ENCODE assay signal across 1 cellular context in the genomic region with DNA sequence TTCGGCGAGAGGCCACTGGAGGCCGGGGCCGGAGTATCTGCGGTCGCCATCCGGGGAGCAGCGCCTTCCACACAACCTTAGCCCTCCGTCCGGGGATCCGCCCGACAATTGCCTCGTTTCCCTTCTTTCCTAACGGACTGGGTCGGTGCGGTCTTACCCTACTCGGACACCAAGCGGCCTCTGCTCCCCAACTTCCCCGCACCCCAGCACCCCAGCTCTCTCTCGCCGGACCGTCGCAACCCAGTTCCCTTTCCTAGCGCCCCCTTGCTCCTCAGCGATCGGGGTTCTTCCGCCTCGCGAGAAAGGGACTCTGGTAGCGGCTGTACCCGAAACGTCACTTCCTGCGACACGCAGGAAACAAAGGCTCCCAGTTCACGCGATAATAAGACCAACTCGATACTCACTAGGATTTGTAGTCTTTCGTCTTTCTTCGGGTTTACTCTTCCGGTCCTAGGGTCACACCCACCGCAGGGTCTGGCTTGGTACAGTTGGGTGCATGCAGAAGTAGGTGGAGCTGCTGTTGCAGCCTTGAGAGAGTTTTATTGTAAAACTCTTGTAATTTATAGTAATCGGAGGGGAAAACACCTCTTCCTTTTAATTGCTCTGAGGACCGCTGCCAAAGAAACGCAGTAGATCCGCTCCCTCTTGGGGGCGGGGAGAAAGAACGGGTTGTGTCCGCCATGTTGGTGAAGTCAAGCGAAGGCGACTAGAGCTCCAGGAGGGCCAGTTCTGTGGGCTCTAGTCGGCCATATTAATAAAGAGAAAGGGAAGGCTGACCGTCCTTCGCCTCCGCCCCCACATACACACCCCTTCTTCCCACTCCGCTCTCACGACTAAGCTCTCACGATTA.
TF ChIP-seq lines count a peak whose summit lies in the region.

A gene (plus strand): TSS at position 741 of the 850 bp plus-strand sequence. CDS start 209 bp downstream, outside the sequence.
A gene with protein sequence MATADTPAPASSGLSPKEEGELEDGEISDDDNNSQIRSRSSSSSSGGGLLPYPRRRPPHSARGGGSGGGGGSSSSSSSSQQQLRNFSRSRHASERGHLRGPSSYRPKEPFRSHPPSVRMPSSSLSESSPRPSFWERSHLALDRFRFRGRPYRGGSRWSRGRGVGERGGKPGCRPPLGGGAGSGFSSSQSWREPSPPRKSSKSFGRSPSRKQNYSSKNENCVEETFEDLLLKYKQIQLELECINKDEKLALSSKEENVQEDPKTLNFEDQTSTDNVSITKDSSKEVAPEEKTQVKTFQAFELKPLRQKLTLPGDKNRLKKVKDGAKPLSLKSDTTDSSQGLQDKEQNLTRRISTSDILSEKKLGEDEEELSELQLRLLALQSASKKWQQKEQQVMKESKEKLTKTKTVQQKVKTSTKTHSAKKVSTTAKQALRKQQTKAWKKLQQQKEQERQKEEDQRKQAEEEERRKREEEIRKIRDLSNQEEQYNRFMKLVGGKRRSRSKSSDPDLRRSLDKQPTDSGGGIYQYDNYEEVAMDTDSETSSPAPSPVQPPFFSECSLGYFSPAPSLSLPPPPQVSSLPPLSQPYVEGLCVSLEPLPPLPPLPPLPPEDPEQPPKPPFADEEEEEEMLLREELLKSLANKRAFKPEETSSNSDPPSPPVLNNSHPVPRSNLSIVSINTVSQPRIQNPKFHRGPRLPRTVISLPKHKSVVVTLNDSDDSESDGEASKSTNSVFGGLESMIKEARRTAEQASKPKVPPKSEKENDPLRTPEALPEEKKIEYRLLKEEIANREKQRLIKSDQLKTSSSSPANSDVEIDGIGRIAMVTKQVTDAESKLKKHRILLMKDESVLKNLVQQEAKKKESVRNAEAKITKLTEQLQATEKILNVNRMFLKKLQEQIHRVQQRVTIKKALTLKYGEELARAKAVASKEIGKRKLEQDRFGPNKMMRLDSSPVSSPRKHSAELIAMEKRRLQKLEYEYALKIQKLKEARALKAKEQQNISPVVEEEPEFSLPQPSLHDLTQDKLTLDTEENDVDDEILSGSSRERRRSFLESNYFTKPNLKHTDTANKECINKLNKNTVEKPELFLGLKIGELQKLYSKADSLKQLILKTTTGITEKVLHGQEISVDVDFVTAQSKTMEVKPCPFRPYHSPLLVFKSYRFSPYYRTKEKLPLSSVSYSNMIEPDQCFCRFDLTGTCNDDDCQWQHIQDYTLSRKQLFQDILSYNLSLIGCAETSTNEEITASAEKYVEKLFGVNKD (N-terminal part only) (minus strand): TSS at position 288 of the 850 bp plus-strand sequence. CDS start 238 bp downstream, at position 50.

TF ChIP-seq in HepG2, 621 proteins besides CTCF, POLR2A, EP300 and RAD21 (continued from another document and continues in another):
- TF ChIP-seq, protein P1, sequence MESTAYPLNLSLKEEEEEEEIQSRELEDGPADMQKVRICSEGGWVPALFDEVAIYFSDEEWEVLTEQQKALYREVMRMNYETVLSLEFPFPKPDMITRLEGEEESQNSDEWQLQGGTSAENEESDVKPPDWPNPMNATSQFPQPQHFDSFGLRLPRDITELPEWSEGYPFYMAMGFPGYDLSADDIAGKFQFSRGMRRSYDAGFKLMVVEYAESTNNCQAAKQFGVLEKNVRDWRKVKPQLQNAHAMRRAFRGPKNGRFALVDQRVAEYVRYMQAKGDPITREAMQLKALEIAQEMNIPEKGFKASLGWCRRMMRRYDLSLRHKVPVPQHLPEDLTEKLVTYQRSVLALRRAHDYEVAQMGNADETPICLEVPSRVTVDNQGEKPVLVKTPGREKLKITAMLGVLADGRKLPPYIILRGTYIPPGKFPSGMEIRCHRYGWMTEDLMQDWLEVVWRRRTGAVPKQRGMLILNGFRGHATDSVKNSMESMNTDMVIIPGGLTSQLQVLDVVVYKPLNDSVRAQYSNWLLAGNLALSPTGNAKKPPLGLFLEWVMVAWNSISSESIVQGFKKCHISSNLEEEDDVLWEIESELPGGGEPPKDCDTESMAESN (CRISPR knock-in tag; conservative IDR thresholded peaks at IDR 0.05) = no peak; the same call in 1 of the 2 replicates
- TF ChIP-seq SOX5 (CRISPR knock-in tag; IDR thresholded peaks at IDR 0.05; ENCODE audit: borderline replicate concordance) = peak; percentile 59
- 0 out of 2 replicates have a peak, but pooled peaks have one; percentile 68 for TF ChIP-seq NCOA1 (CRISPR knock-in tag; IDR thresholded peaks at IDR 0.05)
- TF ChIP-seq ZMAT3 (CRISPR knock-in tag; conservative IDR thresholded peaks at IDR 0.05) = no peak
- peak; percentile 95 for TF ChIP-seq ATF1 (CRISPR knock-in tag; IDR thresholded peaks at IDR 0.05)
- TF ChIP-seq ZC3H4 (CRISPR knock-in tag; IDR thresholded peaks at IDR 0.05; ENCODE audit: borderline replicate concordance) = no peak; the same call in 1 of the 2 replicates
- TF ChIP-seq, protein P2, sequence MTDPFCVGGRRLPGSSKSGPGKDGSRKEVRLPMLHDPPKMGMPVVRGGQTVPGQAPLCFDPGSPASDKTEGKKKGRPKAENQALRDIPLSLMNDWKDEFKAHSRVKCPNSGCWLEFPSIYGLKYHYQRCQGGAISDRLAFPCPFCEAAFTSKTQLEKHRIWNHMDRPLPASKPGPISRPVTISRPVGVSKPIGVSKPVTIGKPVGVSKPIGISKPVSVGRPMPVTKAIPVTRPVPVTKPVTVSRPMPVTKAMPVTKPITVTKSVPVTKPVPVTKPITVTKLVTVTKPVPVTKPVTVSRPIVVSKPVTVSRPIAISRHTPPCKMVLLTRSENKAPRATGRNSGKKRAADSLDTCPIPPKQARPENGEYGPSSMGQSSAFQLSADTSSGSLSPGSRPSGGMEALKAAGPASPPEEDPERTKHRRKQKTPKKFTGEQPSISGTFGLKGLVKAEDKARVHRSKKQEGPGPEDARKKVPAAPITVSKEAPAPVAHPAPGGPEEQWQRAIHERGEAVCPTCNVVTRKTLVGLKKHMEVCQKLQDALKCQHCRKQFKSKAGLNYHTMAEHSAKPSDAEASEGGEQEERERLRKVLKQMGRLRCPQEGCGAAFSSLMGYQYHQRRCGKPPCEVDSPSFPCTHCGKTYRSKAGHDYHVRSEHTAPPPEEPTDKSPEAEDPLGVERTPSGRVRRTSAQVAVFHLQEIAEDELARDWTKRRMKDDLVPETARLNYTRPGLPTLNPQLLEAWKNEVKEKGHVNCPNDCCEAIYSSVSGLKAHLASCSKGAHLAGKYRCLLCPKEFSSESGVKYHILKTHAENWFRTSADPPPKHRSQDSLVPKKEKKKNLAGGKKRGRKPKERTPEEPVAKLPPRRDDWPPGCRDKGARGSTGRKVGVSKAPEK (CRISPR knock-in tag; IDR thresholded peaks at IDR 0.05; ENCODE audit: borderline replicate concordance) = no peak
- TF ChIP-seq ZNF619 (CRISPR knock-in tag; IDR thresholded peaks at IDR 0.05) = no peak
- TF ChIP-seq ZKSCAN1 (IDR thresholded peaks at IDR 0.05; ENCODE audit: low read length) = no peak
- no peak for TF ChIP-seq ZNF850 (CRISPR knock-in tag; conservative IDR thresholded peaks at IDR 0.05)
- peak; percentile 50; the same call in 1 of the 2 replicates for TF ChIP-seq TBX2 (CRISPR knock-in tag; IDR thresholded peaks at IDR 0.05; ENCODE audit: borderline replicate concordance)
- peak; percentile 48; the same call in 1 of the 2 replicates for TF ChIP-seq HDAC1 (CRISPR knock-in tag; IDR thresholded peaks at IDR 0.05)
- peak; percentile 99 for TF ChIP-seq YY1 (IDR thresholded peaks at IDR 0.05; ENCODE audit: insufficient read depth, insufficient replicate concordance, low read depth, low read length)
- no peak for TF ChIP-seq RCOR2 (CRISPR knock-in tag; IDR thresholded peaks at IDR 0.05)
- no peak for TF ChIP-seq GLI4 (CRISPR knock-in tag; IDR thresholded peaks at IDR 0.05; ENCODE audit: borderline replicate concordance)
- TF ChIP-seq, protein P3, sequence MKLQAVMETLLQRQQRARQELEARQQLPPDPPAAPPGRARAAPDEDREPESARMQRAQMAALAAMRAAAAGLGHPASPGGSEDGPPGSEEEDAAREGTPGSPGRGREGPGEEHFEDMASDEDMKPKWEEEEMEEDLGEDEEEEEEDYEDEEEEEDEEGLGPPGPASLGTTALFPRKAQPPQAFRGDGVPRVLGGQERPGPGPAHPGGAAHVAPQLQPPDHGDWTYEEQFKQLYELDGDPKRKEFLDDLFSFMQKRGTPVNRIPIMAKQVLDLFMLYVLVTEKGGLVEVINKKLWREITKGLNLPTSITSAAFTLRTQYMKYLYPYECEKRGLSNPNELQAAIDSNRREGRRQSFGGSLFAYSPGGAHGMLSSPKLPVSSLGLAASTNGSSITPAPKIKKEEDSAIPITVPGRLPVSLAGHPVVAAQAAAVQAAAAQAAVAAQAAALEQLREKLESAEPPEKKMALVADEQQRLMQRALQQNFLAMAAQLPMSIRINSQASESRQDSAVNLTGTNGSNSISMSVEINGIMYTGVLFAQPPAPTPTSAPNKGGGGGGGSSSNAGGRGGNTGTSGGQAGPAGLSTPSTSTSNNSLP (IDR thresholded peaks at IDR 0.05; ENCODE audit: low read depth, low read length) = peak; percentile 24; the same call in 1 of the 2 replicates
- TF ChIP-seq MXI1 (IDR thresholded peaks at IDR 0.05; ENCODE audit: borderline replicate concordance, low read depth, low read length) = peak; percentile 69; the same call in 2 of the 3 replicates
- TF ChIP-seq, protein P4, sequence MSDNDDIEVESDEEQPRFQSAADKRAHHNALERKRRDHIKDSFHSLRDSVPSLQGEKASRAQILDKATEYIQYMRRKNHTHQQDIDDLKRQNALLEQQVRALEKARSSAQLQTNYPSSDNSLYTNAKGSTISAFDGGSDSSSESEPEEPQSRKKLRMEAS (IDR thresholded peaks at IDR 0.05) = no peak; the same call in 1 of the 2 replicates
- peak; percentile 92 for TF ChIP-seq POLR2AphosphoS5 (IDR thresholded peaks at IDR 0.05; ENCODE audit: low read depth, low read length)
- no peak for TF ChIP-seq NFATC3 (CRISPR knock-in tag; IDR thresholded peaks at IDR 0.05)
- 0 out of 2 replicates have a peak, but pooled peaks have one; percentile 22 for TF ChIP-seq ARID2 (CRISPR knock-in tag; IDR thresholded peaks at IDR 0.05; ENCODE audit: borderline replicate concordance)
- TF ChIP-seq NFRKB (IDR thresholded peaks at IDR 0.05) = peak; percentile 96
- no peak; the same call in none of the 2 replicates for TF ChIP-seq ZNF343 (CRISPR knock-in tag; IDR thresholded peaks at IDR 0.05)
- TF ChIP-seq ZNF225 (CRISPR knock-in tag; IDR thresholded peaks at IDR 0.05) = no peak
- no peak for TF ChIP-seq JUN (CRISPR knock-in tag; IDR thresholded peaks at IDR 0.05)
- peak; percentile 45; the same call in 1 of the 2 replicates for TF ChIP-seq ZNF792 (CRISPR knock-in tag; IDR thresholded peaks at IDR 0.05)
- peak; percentile 75; the same call in 1 of the 2 replicates for TF ChIP-seq MIXL1 (CRISPR knock-in tag; IDR thresholded peaks at IDR 0.05)
- TF ChIP-seq, protein P5, sequence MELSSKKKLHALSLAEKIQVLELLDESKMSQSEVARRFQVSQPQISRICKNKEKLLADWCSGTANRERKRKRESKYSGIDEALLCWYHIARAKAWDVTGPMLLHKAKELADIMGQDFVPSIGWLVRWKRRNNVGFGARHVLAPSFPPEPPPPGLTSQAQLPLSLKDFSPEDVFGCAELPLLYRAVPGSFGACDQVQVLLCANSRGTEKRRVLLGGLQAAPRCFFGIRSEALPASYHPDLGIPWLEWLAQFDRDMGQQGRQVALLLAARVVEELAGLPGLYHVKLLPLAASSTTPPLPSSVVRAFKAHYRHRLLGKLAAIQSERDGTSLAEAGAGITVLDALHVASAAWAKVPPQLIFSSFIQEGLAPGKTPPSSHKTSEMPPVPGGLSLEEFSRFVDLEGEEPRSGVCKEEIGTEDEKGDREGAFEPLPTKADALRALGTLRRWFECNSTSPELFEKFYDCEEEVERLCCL (CRISPR knock-in tag; IDR thresholded peaks at IDR 0.05; ENCODE audit: borderline replicate concordance) = no peak
- no peak for TF ChIP-seq ZNF839 (CRISPR knock-in tag; IDR thresholded peaks at IDR 0.05; ENCODE audit: borderline replicate concordance)
- TF ChIP-seq ZNF232 (CRISPR knock-in tag; IDR thresholded peaks at IDR 0.05; ENCODE audit: borderline replicate concordance) = no peak
- TF ChIP-seq NR2F6 (IDR thresholded peaks at IDR 0.05) = no peak
- TF ChIP-seq NR2F6 (CRISPR knock-in tag; IDR thresholded peaks at IDR 0.05) = peak; percentile 45; the same call in 1 of the 2 replicates
- TF ChIP-seq ZNF33B (CRISPR knock-in tag; IDR thresholded peaks at IDR 0.05) = no peak
- no peak for TF ChIP-seq ZNF234 (CRISPR knock-in tag; conservative IDR thresholded peaks at IDR 0.05)
- TF ChIP-seq KDM6A (CRISPR knock-in tag; IDR thresholded peaks at IDR 0.05; ENCODE audit: low read depth) = no peak
- 0 out of 2 replicates have a peak, but pooled peaks have one; percentile 64 for TF ChIP-seq REL (CRISPR knock-in tag; conservative IDR thresholded peaks at IDR 0.05)
- TF ChIP-seq ZSCAN20 (CRISPR knock-in tag; IDR thresholded peaks at IDR 0.05; ENCODE audit: borderline replicate concordance) = no peak
- TF ChIP-seq, protein P6, sequence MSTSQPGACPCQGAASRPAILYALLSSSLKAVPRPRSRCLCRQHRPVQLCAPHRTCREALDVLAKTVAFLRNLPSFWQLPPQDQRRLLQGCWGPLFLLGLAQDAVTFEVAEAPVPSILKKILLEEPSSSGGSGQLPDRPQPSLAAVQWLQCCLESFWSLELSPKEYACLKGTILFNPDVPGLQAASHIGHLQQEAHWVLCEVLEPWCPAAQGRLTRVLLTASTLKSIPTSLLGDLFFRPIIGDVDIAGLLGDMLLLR (CRISPR knock-in tag; IDR thresholded peaks at IDR 0.05) = no peak
- no peak for TF ChIP-seq PCBP1 (IDR thresholded peaks at IDR 0.05; ENCODE audit: borderline replicate concordance, low read depth, low read length)
- peak; percentile 62; the same call in 1 of the 2 replicates for TF ChIP-seq ZNF607 (CRISPR knock-in tag; IDR thresholded peaks at IDR 0.05; ENCODE audit: borderline replicate concordance)
- TF ChIP-seq ZNF556 (CRISPR knock-in tag; IDR thresholded peaks at IDR 0.05; ENCODE audit: borderline replicate concordance) = 0 out of 2 replicates have a peak, but pooled peaks have one; percentile 14
- TF ChIP-seq GTF2F1 (IDR thresholded peaks at IDR 0.05; ENCODE audit: low read length) = 0 out of 2 replicates have a peak, but pooled peaks have one; percentile 73
- peak; percentile 48; the same call in 1 of the 2 replicates for TF ChIP-seq NR1H2 (CRISPR knock-in tag; IDR thresholded peaks at IDR 0.05; ENCODE audit: borderline replicate concordance, low read depth)
- no peak for TF ChIP-seq ZNF460 (CRISPR knock-in tag; IDR thresholded peaks at IDR 0.05; ENCODE audit: borderline replicate concordance)
- peak; percentile 74 for TF ChIP-seq DMAP1 (CRISPR knock-in tag; IDR thresholded peaks at IDR 0.05)
- no peak for TF ChIP-seq NPAS2 (CRISPR knock-in tag; IDR thresholded peaks at IDR 0.05; ENCODE audit: borderline replicate concordance)
- no peak for TF ChIP-seq ZNF775 (CRISPR knock-in tag; IDR thresholded peaks at IDR 0.05; ENCODE audit: borderline replicate concordance)
- no peak; the same call in 1 of the 2 replicates for TF ChIP-seq FOXO1 (CRISPR knock-in tag; IDR thresholded peaks at IDR 0.05)
- 0 out of 2 replicates have a peak, but pooled peaks have one; percentile 27 for TF ChIP-seq ZNF256 (CRISPR knock-in tag; conservative IDR thresholded peaks at IDR 0.05)
- no peak for TF ChIP-seq RXRA (CRISPR knock-in tag; IDR thresholded peaks at IDR 0.05)
- TF ChIP-seq ZNF558 (CRISPR knock-in tag; IDR thresholded peaks at IDR 0.05; ENCODE audit: borderline replicate concordance) = no peak
